16 cellular contexts compared by ENCODE assay signal in genomic region chr18:46411191-46411590, GRCh38.
"Had no signal": no experiment of that assay in that cellular context is flagged by ENCODE, and none has a peak within 500 bp of the region (broad histone marks: within the 10 kb centered on the region; RNA-seq: fewer than 3 reads in every experiment).

No MANE protein-coding gene starts in this region.

- H3K4me1 Mint-ChIP-seq: activated CD4-positive, alpha-beta memory T cell treated with anti-CD3 and anti-CD28 coated beads, Interleukin-2, amount 10 ng/mL, durations not matched to agents 7 days and 5 days; activated CD4-positive, alpha-beta T cell treated with anti-CD3 and anti-CD28 coated beads for 36 hours; activated naive CD4-positive, alpha-beta T cell treated with anti-CD3 and anti-CD28 coated beads, Interleukin-2, amount 50 U/mL, for 24 hours; central memory CD8-positive, alpha-beta T cell; stimulated activated memory B cell treated with anti-CD40 and anti-IgM and Interleukin-4, amounts not matched to agents 10 μg/mL and 1 μg/mL and 100 μg/mL, for 72 hours had no signal

- H3K36me3 Mint-ChIP-seq: activated naive CD4-positive, alpha-beta T cell treated with anti-CD3 and anti-CD28 coated beads, Interleukin-2, amount 50 U/mL, for 24 hours; naive thymus-derived CD4-positive, alpha-beta T cell; stimulated activated memory B cell treated with anti-CD40 and anti-IgM and Interleukin-4, amounts not matched to agents 10 μg/mL and 1 μg/mL and 100 μg/mL, for 72 hours had no signal

- H3K4me3 Mint-ChIP-seq: activated CD4-positive, alpha-beta memory T cell treated with anti-CD3 and anti-CD28 coated beads, Interleukin-2, amount 10 ng/mL, durations not matched to agents 7 days and 5 days; activated CD4-positive, alpha-beta T cell treated with anti-CD3 and anti-CD28 coated beads for 36 hours; activated naive CD4-positive, alpha-beta T cell treated with anti-CD3 and anti-CD28 coated beads, Interleukin-2, amount 50 U/mL, for 24 hours; activated T-cell treated with anti-CD3 and anti-CD28 coated beads, Interleukin-2, amount 50 U/mL, for 4 hours; central memory CD8-positive, alpha-beta T cell; immature natural killer cell; naive thymus-derived CD4-positive, alpha-beta T cell; stimulated activated memory B cell treated with anti-CD40 and anti-IgM and Interleukin-4, amounts not matched to agents 10 μg/mL and 1 μg/mL and 100 μg/mL, for 72 hours; T-helper 17 cell had no signal

- ATAC-seq: activated CD4-positive, alpha-beta T cell treated with anti-CD3 and anti-CD28 coated beads for 36 hours; activated T-cell treated with anti-CD3 and anti-CD28 coated beads, Interleukin-2, amount 50 U/mL, for 4 hours; esophagus mucosa; naive thymus-derived CD4-positive, alpha-beta T cell; stimulated activated memory B cell treated with anti-CD40 and anti-IgM and Interleukin-4, amounts not matched to agents 10 μg/mL and 1 μg/mL and 100 μg/mL, for 72 hours; T-helper 17 cell had no signal

- H3K9me3 ChIP-seq: adrenal gland, prostate gland, tibial artery had no signal

- H3K27ac ChIP-seq: coronary artery had no signal

- H3K4me3 ChIP-seq: adrenal gland, coronary artery, prostate gland, tibial artery had no signal

- H3K36me3 ChIP-seq: adrenal gland, prostate gland, tibial artery had no signal

- H3K9me3 Mint-ChIP-seq: activated CD4-positive, alpha-beta memory T cell treated with anti-CD3 and anti-CD28 coated beads, Interleukin-2, amount 10 ng/mL, durations not matched to agents 7 days and 5 days; activated naive CD4-positive, alpha-beta T cell treated with anti-CD3 and anti-CD28 coated beads, Interleukin-2, amount 50 U/mL, for 24 hours; activated T-cell treated with anti-CD3 and anti-CD28 coated beads, Interleukin-2, amount 50 U/mL, for 4 hours; central memory CD8-positive, alpha-beta T cell; immature natural killer cell; naive thymus-derived CD4-positive, alpha-beta T cell; stimulated activated memory B cell treated with anti-CD40 and anti-IgM and Interleukin-4, amounts not matched to agents 10 μg/mL and 1 μg/mL and 100 μg/mL, for 72 hours had no signal

- H3K27me3 Mint-ChIP-seq: activated naive CD4-positive, alpha-beta T cell treated with anti-CD3 and anti-CD28 coated beads, Interleukin-2, amount 50 U/mL, for 24 hours had no signal

- H3K27me3 ChIP-seq: adrenal gland, tibial artery had no signal

- DNase-seq: activated CD4-positive, alpha-beta memory T cell treated with anti-CD3 and anti-CD28 coated beads, Interleukin-2, amount 10 ng/mL, durations not matched to agents 7 days and 5 days; activated CD4-positive, alpha-beta T cell treated with anti-CD3 and anti-CD28 coated beads for 36 hours; activated effector memory CD4-positive, alpha-beta T cell treated with Interleukin-2 at 50 U/mL for 16 hours; activated T-cell treated with anti-CD3 and anti-CD28 coated beads, Interleukin-2, amount 50 U/mL, for 4 hours; adrenal gland; immature natural killer cell; naive thymus-derived CD4-positive, alpha-beta T cell; stimulated activated CD4-positive, alpha-beta T cell treated with anti-CD3 and anti-CD28 coated beads, Interleukin-2, amount 100 ng/mL, for 48 hours; T-helper 17 cell; tibial artery had no signal

- H3K27ac Mint-ChIP-seq: activated CD4-positive, alpha-beta memory T cell treated with anti-CD3 and anti-CD28 coated beads, Interleukin-2, amount 10 ng/mL, durations not matched to agents 7 days and 5 days; activated CD4-positive, alpha-beta T cell treated with anti-CD3 and anti-CD28 coated beads for 36 hours; activated naive CD4-positive, alpha-beta T cell treated with anti-CD3 and anti-CD28 coated beads, Interleukin-2, amount 50 U/mL, for 24 hours; naive thymus-derived CD4-positive, alpha-beta T cell; stimulated activated memory B cell treated with anti-CD40 and anti-IgM and Interleukin-4, amounts not matched to agents 10 μg/mL and 1 μg/mL and 100 μg/mL, for 72 hours had no signal
